ENCODE assay signal across 23 cellular contexts in genomic region chr11:73135346-73136284, GRCh38. TPM values are rescaled to one million over a fixed set of nuclear protein-coding genes. Genes with fewer than 3 reads are reported as not detected.
A peak's percentile ranks its signal among the peaks of the same experiment; 100 is the strongest.
DNase-seq lines count a peak whose midpoint lies in the region; ATAC-seq and TF ChIP-seq lines count a peak whose summit lies in the region.
"Had no signal": no experiment of that assay in that cellular context is flagged by ENCODE, and none has a peak within 500 bp of the region (broad histone marks: within the 10 kb centered on the region; RNA-seq: fewer than 3 reads in every experiment).

No MANE protein-coding gene starts in this region.

- CTCF ChIA-PET in HEK293 (lab: Yijun Ruan, JAX), result interaction anchor here (0.7 kb wide), 1 partner anchor 101 kb away, joined by 4 read pairs; no protein-coding TSS in a partner anchor
- CTCF ChIA-PET in WTC11 (lab: Charles Lee), result interaction anchor here (0.6 kb wide), 1 partner anchor 452 kb away, joined by 3 read pairs; no protein-coding TSS in a partner anchor
- CTCF ChIA-PET in activated CD4-positive, alpha-beta T cell treated with anti-CD3 and anti-CD28 coated beads for 36 hours (lab: Charles Lee), result interaction anchor here (0.7 to 1.5 kb wide), 3 partner anchors 13 to 42 kb away, joined by 3 to 4 read pairs (median 4); no protein-coding TSS in a partner anchor

- TF ChIP-seq CTCF in HEK293 (tag by site-specific recombination; IDR thresholded peaks at IDR 0.05) (no peak), WTC11 (IDR thresholded peaks at IDR 0.05) (no peak), lower lobe of right lung (IDR thresholded peaks at IDR 0.05) (no peak), tibial artery (IDR thresholded peaks at IDR 0.05) (no peak)

- no peaks in the 10 kb centered on the region for H3K9me3 ChIP-seq in HEK293 (ENCODE audit: control insufficient read depth, insufficient read depth, low read depth, low read length)
- H3K9me3 ChIP-seq in lower lobe of right lung, result no peaks in the 10 kb centered on the region
- H3K9me3 ChIP-seq in tibial artery, result no peaks in the 10 kb centered on the region
- H3K9me3 ChIP-seq: breast epithelium, ovary, uterus had no signal

- H3K4me3 Mint-ChIP-seq in WTC11, result no peak overlapping the region
- no peak overlapping the region for H3K4me3 Mint-ChIP-seq in activated CD4-positive, alpha-beta T cell treated with anti-CD3 and anti-CD28 coated beads for 36 hours
- H3K4me3 Mint-ChIP-seq: naive thymus-derived CD8-positive, alpha-beta T cell; T-helper 2 cell treated with Interferon-gamma antibody and Interleukin-4, amounts not matched to agents 5 μg/mL and 100 μg/mL, for 36 hours had no signal

- H3K27me3 ChIP-seq in lower lobe of right lung (ENCODE audit: low read depth) (no peaks in the 10 kb centered on the region), tibial artery (no peaks in the 10 kb centered on the region)
- H3K27me3 ChIP-seq: breast epithelium, ovary, uterus had no signal

- intact Hi-C loops in lower lobe of right lung (cut with DNase I) (no loop called here), tibial artery (cut with DNase I; ENCODE audit: low total_unique reads) (loop anchor here (10.0 kb wide), 1 partner anchor 211 kb away; no protein-coding TSS in a partner anchor)
- intact Hi-C loops in activated CD4-positive, alpha-beta T cell treated with anti-CD3 and anti-CD28 coated beads for 36 hours (cut with DNase I, micrococcal nuclease), result no loop called here

- H3K36me3 Mint-ChIP-seq in WTC11, result no peaks in the 10 kb centered on the region; the same call in 1 of the 2 replicates
- H3K36me3 Mint-ChIP-seq in activated CD4-positive, alpha-beta T cell treated with anti-CD3 and anti-CD28 coated beads for 36 hours (ENCODE audit: low read depth), result peaks cover 30% of the 10 kb centered on the region

- no peaks in the 10 kb centered on the region for H3K9me3 Mint-ChIP-seq in WTC11
- H3K9me3 Mint-ChIP-seq in activated CD4-positive, alpha-beta T cell treated with anti-CD3 and anti-CD28 coated beads for 36 hours (ENCODE audit: low read depth), result no peaks in the 10 kb centered on the region
- H3K9me3 Mint-ChIP-seq: naive thymus-derived CD8-positive, alpha-beta T cell; T-helper 2 cell treated with Interferon-gamma antibody and Interleukin-4, amounts not matched to agents 5 μg/mL and 100 μg/mL, for 36 hours had no signal

- POLR2A ChIA-PET in HEK293 (lab: Yijun Ruan, JAX) (no interaction called here), WTC11 (lab: Charles Lee) (no interaction called here)
- POLR2A ChIA-PET in activated CD4-positive, alpha-beta T cell treated with anti-CD3 and anti-CD28 coated beads for 36 hours (lab: Charles Lee), result interaction anchor here (0.6 to 0.7 kb wide), 2 partner anchors 13 to 15 kb away, joined by 4 to 5 read pairs; no protein-coding TSS in a partner anchor

- H3K4me1 ChIP-seq in HEK293 (ENCODE audit: control insufficient read depth, insufficient read depth, low read length) (peaks cover 3% of the 10 kb centered on the region; the same call in 1 of the 2 replicates), lower lobe of right lung (peaks cover 35% of the 10 kb centered on the region), tibial artery (peaks cover 0 to 66% (median 21%) of the 10 kb centered on the region in 4 donors)
- H3K4me1 ChIP-seq: breast epithelium, uterus had no signal

- H3K36me3 ChIP-seq in HEK293 (ENCODE audit: control insufficient read depth in 2 of 2, insufficient read depth in 1 of 2, low read length in 2 of 2) (peaks cover 0 to 9% of the 10 kb centered on the region in 2 experiments; a peak in 2 of 3 replicates), lower lobe of right lung (peaks cover 53% of the 10 kb centered on the region), tibial artery (peaks cover 0 to 20% (median 19%) of the 10 kb centered on the region in 3 donors)
- H3K36me3 ChIP-seq: breast epithelium, ovary, uterus had no signal

- DNase-seq in WTC11 (ENCODE audit: low spot score) (no peak), lower lobe of right lung (no peak), tibial artery (no peak), NOMO-1 treated with dmso at 0.1 percent for 144 hours (lab: John Stamatoyannopoulos, UW; ENCODE audit: unreplicated experiment) (no peak)
- DNase-seq in activated CD4-positive, alpha-beta T cell treated with anti-CD3 and anti-CD28 coated beads for 36 hours, result no peak
- DNase-seq: activated CD4-positive, alpha-beta T cell treated with anti-CD3 and anti-CD28 coated beads, Interleukin-2, amount 50 U/mL, for 4 hours; activated CD8-positive, alpha-beta memory T cell treated with anti-CD3 and anti-CD28 coated beads, Interleukin-2, amount 50 U/mL, for 48 hours; activated effector memory CD4-positive, alpha-beta T cell treated with anti-CD3 and anti-CD28 coated beads, Interleukin-2, amount 50 U/mL, for 16 hours; DMS79; glutamatergic neuron; kidney glomerular epithelial cell; mesenchymal stem cell; naive thymus-derived CD8-positive, alpha-beta T cell; NCI-H1105; NCI-H2081 treated with DMSO at 0.1 percent for 48 hours; ovary; SIG-M5; uterus had no signal

- no peak overlapping the region for H3K4me3 ChIP-seq in HEK293 (ENCODE audit: low read depth, low read length)
- no peak overlapping the region for H3K4me3 ChIP-seq in lower lobe of right lung
- no peak overlapping the region for H3K4me3 ChIP-seq in tibial artery
- H3K4me3 ChIP-seq: breast epithelium, ovary, uterus had no signal

- H3K4me1 Mint-ChIP-seq in WTC11, result peaks cover 9% of the 10 kb centered on the region
- peaks cover 35% of the 10 kb centered on the region for H3K4me1 Mint-ChIP-seq in activated CD4-positive, alpha-beta T cell treated with anti-CD3 and anti-CD28 coated beads for 36 hours

- ATAC-seq in WTC11 (no peak), lower lobe of right lung (peak; percentile 68 to 90), GM21423 (IDR thresholded peaks at IDR 0.05; ENCODE audit: unreplicated experiment) (no peak)
- ATAC-seq in activated CD4-positive, alpha-beta T cell treated with anti-CD3 and anti-CD28 coated beads for 36 hours, result no peak
- ATAC-seq: naive thymus-derived CD8-positive, alpha-beta T cell had no signal

- H3K27ac ChIP-seq in HEK293 (ENCODE audit: extremely low read depth, low read depth, low read length), result no peak overlapping the region
- H3K27ac ChIP-seq in lower lobe of right lung, result no peak overlapping the region
- peak overlapping the region; percentile 3 to 22 for H3K27ac ChIP-seq in tibial artery
- H3K27ac ChIP-seq: breast epithelium, ovary, uterus, VCaP had no signal

- no peak overlapping the region for H3K27ac Mint-ChIP-seq in WTC11
- H3K27ac Mint-ChIP-seq in activated CD4-positive, alpha-beta T cell treated with anti-CD3 and anti-CD28 coated beads for 36 hours, result no peak overlapping the region
- H3K27ac Mint-ChIP-seq: T-helper 2 cell treated with Interferon-gamma antibody and Interleukin-4, amounts not matched to agents 5 μg/mL and 100 μg/mL, for 36 hours had no signal

- H3K27me3 Mint-ChIP-seq in WTC11 (ENCODE audit: low read depth), result peaks cover 9% of the 10 kb centered on the region
- no peaks in the 10 kb centered on the region for H3K27me3 Mint-ChIP-seq in activated CD4-positive, alpha-beta T cell treated with anti-CD3 and anti-CD28 coated beads for 36 hours
- H3K27me3 Mint-ChIP-seq: naive thymus-derived CD8-positive, alpha-beta T cell had no signal

TF ChIP-seq in HEK293, 187 proteins besides CTCF, POLR2A, EP300 and RAD21:
- TF ChIP-seq ZNF221 (tag by site-specific recombination; IDR thresholded peaks at IDR 0.05; ENCODE audit: borderline replicate concordance) (no peak), PRDM6 (tag by site-specific recombination; IDR thresholded peaks at IDR 0.05) (0 out of 2 replicates have a peak, but pooled peaks have one; percentile 35), WT1 (tag by site-specific recombination; IDR thresholded peaks at IDR 0.05) (peak; percentile 80)

TF ChIP-seq in WTC11, 78 proteins besides CTCF, POLR2A, EP300 and RAD21:
- TF ChIP-seq MYBL2 (CRISPR knock-in tag; IDR thresholded peaks at IDR 0.05), result no peak
- TF ChIP-seq ZBTB43 (CRISPR knock-in tag; IDR thresholded peaks at IDR 0.05), result no peak
- 0 out of 2 replicates have a peak, but pooled peaks have one; percentile 25 for TF ChIP-seq ZNF121 (CRISPR knock-in tag; IDR thresholded peaks at IDR 0.05)
- TF ChIP-seq JAZF1 (CRISPR knock-in tag; IDR thresholded peaks at IDR 0.05), result no peak

RNA-seq across cellular contexts. Expression of gene FCHSD2, which starts 6.5 kb away (rescaled TPM):
- total RNA-seq in WTC11 (2021) (8.4 to 10.1 TPM (median 8.8 TPM) in 3 replicates), lower lobe of right lung (59.0 TPM)
- total RNA-seq in activated CD4-positive, alpha-beta T cell treated with anti-CD3 and anti-CD28 coated beads for 36 hours, result 10 to 100 TPM; 24.1 to 24.7 TPM

Comparison
In these comparisons a context has a peak if more than half of its experiments do, and no peak if none do; other contexts are left out.
1. H3K27ac ChIP-seq: peak in tibial artery (2 of 2); none in HEK293 (single experiment) and lower lobe of right lung (single experiment).
2. ATAC-seq: peak in lower lobe of right lung (2 of 2); none in WTC11 (single experiment), GM21423 (single experiment) and activated CD4-positive, alpha-beta T cell treated with anti-CD3 and anti-CD28 coated beads for 36 hours (single experiment).
3. Of the 8 proteins assayed by ChIP-seq in both HEK293 and WTC11: peak only in HEK293: none; only in WTC11: ZNF121; in both: none; in neither: 7.